2 cellular contexts compared by ENCODE assay signal in the genomic region with DNA sequence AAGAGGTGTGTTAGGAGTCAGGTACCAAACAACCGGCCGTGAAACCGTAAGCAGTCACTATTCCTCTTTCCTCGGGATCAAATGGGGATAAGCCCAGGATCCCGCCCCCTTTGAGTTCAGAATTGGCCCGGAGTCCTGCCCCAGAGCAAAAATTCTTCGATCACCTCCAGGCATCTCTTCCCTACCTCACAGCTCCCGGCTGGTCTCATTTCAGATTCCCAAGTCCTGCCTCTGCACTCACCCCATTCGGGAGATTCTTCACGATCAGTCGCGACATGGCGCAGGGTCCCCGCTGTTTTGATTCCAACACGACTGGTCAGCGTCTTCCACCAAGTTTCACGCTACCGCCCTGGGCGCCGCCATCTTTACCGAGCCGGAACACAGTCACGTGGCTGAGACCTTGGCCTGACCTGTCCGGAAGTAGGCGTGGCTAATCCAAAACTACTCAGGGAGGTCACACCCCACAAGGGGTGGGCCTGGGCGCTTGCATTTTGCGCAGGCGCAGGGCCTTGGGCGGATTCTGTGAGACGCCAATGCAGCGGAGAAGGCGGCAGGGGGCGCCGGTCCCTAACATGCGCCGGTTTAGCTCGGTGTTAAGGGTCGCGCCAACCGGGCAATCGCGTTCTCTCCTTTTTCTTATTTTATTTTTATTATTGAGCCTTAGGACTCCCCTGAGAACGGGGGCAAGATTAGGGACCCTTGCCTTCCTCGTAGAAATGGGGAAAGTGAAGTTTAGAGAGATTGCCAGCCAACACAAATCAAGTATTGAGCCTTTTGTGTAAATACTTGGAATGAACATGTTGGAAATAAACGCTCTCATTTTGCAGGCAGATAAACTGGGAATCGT.
TF ChIP-seq lines count a peak whose summit lies in the region.

A gene with protein sequence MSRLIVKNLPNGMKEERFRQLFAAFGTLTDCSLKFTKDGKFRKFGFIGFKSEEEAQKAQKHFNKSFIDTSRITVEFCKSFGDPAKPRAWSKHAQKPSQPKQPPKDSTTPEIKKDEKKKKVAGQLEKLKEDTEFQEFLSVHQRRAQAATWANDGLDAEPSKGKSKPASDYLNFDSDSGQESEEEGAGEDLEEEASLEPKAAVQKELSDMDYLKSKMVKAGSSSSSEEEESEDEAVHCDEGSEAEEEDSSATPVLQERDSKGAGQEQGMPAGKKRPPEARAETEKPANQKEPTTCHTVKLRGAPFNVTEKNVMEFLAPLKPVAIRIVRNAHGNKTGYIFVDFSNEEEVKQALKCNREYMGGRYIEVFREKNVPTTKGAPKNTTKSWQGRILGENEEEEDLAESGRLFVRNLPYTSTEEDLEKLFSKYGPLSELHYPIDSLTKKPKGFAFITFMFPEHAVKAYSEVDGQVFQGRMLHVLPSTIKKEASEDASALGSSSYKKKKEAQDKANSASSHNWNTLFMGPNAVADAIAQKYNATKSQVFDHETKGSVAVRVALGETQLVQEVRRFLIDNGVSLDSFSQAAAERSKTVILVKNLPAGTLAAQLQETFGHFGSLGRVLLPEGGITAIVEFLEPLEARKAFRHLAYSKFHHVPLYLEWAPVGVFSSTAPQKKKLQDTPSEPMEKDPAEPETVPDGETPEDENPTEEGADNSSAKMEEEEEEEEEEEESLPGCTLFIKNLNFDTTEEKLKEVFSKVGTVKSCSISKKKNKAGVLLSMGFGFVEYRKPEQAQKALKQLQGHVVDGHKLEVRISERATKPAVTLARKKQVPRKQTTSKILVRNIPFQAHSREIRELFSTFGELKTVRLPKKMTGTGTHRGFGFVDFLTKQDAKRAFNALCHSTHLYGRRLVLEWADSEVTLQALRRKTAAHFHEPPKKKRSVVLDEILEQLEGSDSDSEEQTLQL (minus strand): TSS at position 375 of the 847 bp plus-strand sequence. CDS start 98 bp downstream, at position 277.

TF ChIP-seq in HCT116, 20 proteins besides CTCF, POLR2A, EP300 and RAD21 (continued from another document):
- TF ChIP-seq ELF1 (IDR thresholded peaks at IDR 0.05; ENCODE audit: borderline replicate concordance, low read depth) (peak; percentile 84), ZNF274 (IDR thresholded peaks at IDR 0.05; ENCODE audit: low read depth, low read length) (no peak), CEBPB (IDR thresholded peaks at IDR 0.05; ENCODE audit: low read depth) (no peak), CBX3 (IDR thresholded peaks at IDR 0.05; ENCODE audit: low read depth) (peak; percentile 61; the same call in 1 of the 2 replicates), TCF7L2 (IDR thresholded peaks at IDR 0.05; ENCODE audit: borderline replicate concordance, extremely low read depth, insufficient read depth, insufficient read length) (no peak), EZH2phosphoT487 (IDR thresholded peaks at IDR 0.05; ENCODE audit: borderline replicate concordance) (no peak), SP1 (IDR thresholded peaks at IDR 0.05; ENCODE audit: low read depth) (peak; percentile 88), FOSL1 (IDR thresholded peaks at IDR 0.05; ENCODE audit: low read depth) (no peak), SIN3A (IDR thresholded peaks at IDR 0.05; ENCODE audit: low read depth) (peak; percentile 99), EGR1 (IDR thresholded peaks at IDR 0.05; ENCODE audit: low read depth) (no peak), POLR2AphosphoS5 (IDR thresholded peaks at IDR 0.05; ENCODE audit: low read depth, low read length) (peak; percentile 80)
- TF ChIP-seq, protein P1, sequence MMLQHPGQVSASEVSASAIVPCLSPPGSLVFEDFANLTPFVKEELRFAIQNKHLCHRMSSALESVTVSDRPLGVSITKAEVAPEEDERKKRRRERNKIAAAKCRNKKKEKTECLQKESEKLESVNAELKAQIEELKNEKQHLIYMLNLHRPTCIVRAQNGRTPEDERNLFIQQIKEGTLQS (IDR thresholded peaks at IDR 0.05), result no peak
- TF ChIP-seq, protein P2, sequence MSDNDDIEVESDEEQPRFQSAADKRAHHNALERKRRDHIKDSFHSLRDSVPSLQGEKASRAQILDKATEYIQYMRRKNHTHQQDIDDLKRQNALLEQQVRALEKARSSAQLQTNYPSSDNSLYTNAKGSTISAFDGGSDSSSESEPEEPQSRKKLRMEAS (IDR thresholded peaks at IDR 0.05), result peak; percentile 98
- TF ChIP-seq, protein P3, sequence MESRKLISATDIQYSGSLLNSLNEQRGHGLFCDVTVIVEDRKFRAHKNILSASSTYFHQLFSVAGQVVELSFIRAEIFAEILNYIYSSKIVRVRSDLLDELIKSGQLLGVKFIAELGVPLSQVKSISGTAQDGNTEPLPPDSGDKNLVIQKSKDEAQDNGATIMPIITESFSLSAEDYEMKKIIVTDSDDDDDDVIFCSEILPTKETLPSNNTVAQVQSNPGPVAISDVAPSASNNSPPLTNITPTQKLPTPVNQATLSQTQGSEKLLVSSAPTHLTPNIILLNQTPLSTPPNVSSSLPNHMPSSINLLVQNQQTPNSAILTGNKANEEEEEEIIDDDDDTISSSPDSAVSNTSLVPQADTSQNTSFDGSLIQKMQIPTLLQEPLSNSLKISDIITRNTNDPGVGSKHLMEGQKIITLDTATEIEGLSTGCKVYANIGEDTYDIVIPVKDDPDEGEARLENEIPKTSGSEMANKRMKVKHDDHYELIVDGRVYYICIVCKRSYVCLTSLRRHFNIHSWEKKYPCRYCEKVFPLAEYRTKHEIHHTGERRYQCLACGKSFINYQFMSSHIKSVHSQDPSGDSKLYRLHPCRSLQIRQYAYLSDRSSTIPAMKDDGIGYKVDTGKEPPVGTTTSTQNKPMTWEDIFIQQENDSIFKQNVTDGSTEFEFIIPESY (IDR thresholded peaks at IDR 0.05; ENCODE audit: extremely low read depth, insufficient replicate concordance, low read length), result no peak
- TF ChIP-seq, protein P4, sequence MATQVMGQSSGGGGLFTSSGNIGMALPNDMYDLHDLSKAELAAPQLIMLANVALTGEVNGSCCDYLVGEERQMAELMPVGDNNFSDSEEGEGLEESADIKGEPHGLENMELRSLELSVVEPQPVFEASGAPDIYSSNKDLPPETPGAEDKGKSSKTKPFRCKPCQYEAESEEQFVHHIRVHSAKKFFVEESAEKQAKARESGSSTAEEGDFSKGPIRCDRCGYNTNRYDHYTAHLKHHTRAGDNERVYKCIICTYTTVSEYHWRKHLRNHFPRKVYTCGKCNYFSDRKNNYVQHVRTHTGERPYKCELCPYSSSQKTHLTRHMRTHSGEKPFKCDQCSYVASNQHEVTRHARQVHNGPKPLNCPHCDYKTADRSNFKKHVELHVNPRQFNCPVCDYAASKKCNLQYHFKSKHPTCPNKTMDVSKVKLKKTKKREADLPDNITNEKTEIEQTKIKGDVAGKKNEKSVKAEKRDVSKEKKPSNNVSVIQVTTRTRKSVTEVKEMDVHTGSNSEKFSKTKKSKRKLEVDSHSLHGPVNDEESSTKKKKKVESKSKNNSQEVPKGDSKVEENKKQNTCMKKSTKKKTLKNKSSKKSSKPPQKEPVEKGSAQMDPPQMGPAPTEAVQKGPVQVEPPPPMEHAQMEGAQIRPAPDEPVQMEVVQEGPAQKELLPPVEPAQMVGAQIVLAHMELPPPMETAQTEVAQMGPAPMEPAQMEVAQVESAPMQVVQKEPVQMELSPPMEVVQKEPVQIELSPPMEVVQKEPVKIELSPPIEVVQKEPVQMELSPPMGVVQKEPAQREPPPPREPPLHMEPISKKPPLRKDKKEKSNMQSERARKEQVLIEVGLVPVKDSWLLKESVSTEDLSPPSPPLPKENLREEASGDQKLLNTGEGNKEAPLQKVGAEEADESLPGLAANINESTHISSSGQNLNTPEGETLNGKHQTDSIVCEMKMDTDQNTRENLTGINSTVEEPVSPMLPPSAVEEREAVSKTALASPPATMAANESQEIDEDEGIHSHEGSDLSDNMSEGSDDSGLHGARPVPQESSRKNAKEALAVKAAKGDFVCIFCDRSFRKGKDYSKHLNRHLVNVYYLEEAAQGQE (IDR thresholded peaks at IDR 0.05; ENCODE audit: low read depth), result no peak

TF ChIP-seq in neural cell, 6 proteins besides CTCF, POLR2A, EP300 and RAD21:
- TF ChIP-seq, protein P4 (IDR thresholded peaks at IDR 0.05; ENCODE audit: borderline replicate concordance), result no peak
- TF ChIP-seq POLR2AphosphoS5 (IDR thresholded peaks at IDR 0.05) (peak; percentile 74), MXI1 (conservative IDR thresholded peaks at IDR 0.05; ENCODE audit: poor library complexity, severe bottlenecking) (peak; percentile 99), TAF1 (IDR thresholded peaks at IDR 0.05; ENCODE audit: low read depth) (peak; percentile 74), SMC3 (conservative IDR thresholded peaks at IDR 0.05; ENCODE audit: poor library complexity) (peak; percentile 85), EZH2 (IDR thresholded peaks at IDR 0.05; ENCODE audit: borderline replicate concordance, insufficient read depth, low read length, poor library complexity, severe bottlenecking) (no peak)
